ENCODE assay signal across 8 cellular contexts in genomic region chr1:166974647-166975345, GRCh38. TPM values are rescaled to one million over a fixed set of nuclear protein-coding genes. Genes with fewer than 3 reads are reported as not detected.
DNase-seq lines count a peak whose midpoint lies in the region; ATAC-seq and TF ChIP-seq lines count a peak whose summit lies in the region.

No MANE protein-coding gene starts in this region.

- no peaks in the 10 kb centered on the region; the same call in 1 of the 2 replicates for H3F3A ChIP-seq in GM23338 (replicated peaks; ENCODE audit: low read depth)

- TF ChIP-seq CTCF in GM23338 (conservative IDR thresholded peaks at IDR 0.05; ENCODE audit: low read depth in 2 of 2) (no peak), activated B cell treated with CpG ODN at 0.5 μM for 24 hours (IDR thresholded peaks at IDR 0.05) (no peak), endothelial cell (IDR thresholded peaks at IDR 0.05; ENCODE audit: unreplicated experiment) (no peak), RWPE1 (conservative IDR thresholded peaks at IDR 0.05; ENCODE audit: low read depth) (no peak)

- no peak overlapping the region for H3K9ac ChIP-seq in trophoblast cell (ENCODE audit: low read length)

- H3K27me3 Mint-ChIP-seq in GM23338 (ENCODE audit: insufficient read depth, low read depth, poor library complexity): peaks cover 52% of the 10 kb centered on the region
- H3K27me3 Mint-ChIP-seq in activated B cell treated with CpG ODN at 0.5 μM for 24 hours: peaks cover 42% of the 10 kb centered on the region
- peaks cover 23% of the 10 kb centered on the region for H3K27me3 Mint-ChIP-seq in endothelial cell (ENCODE audit: unreplicated experiment)

- POLR2A ChIA-PET in activated B cell treated with CpG ODN at 0.5 μM for 24 hours (lab: Charles Lee): interaction anchor here (0.5 to 0.7 kb wide), 4 partner anchors 8 to 99 kb away, joined by 3 to 5 read pairs (median 4); partner anchors contain the start of gene TADA1
- POLR2A ChIA-PET in RWPE1 (lab: Yijun Ruan, JAX; ENCODE audit: low non-redundant PET): no interaction called here

- H3K27ac Mint-ChIP-seq in GM23338 (no peak overlapping the region), activated B cell treated with CpG ODN at 0.5 μM for 24 hours (peak overlapping the region; percentile 13), endothelial cell (ENCODE audit: unreplicated experiment) (no peak overlapping the region)

- ATAC-seq in GM23338 (no peak), activated B cell treated with CpG ODN at 0.5 μM for 24 hours (ENCODE audit: low read depth) (no peak), HG02798 (IDR thresholded peaks at IDR 0.05; ENCODE audit: poor library complexity, unreplicated experiment) (no peak)

- CTCF ChIA-PET in activated B cell treated with CpG ODN at 0.5 μM for 24 hours (lab: Charles Lee) (interaction anchor here (1.0 to 2.3 kb wide), 4 partner anchors 63 to 84 kb away, joined by 3 to 6 read pairs (median 5); no protein-coding TSS in a partner anchor), RWPE1 (lab: Yijun Ruan, JAX) (interaction anchor here (0.7 to 1.0 kb wide), 3 partner anchors 31 to 100 kb away, joined by 3 to 4 read pairs (median 3); no protein-coding TSS in a partner anchor)

- in situ Hi-C loops in ACHN (cut with HindIII; ENCODE audit: low pct_ligation_motif_present, low pct_unique_long_range_greater_than_20kb, low sequenced_read_pairs): no loop called here

- no peaks in the 10 kb centered on the region for H3K79me2 ChIP-seq in GM23338 (replicated peaks; ENCODE audit: insufficient read depth)
- H3K79me2 ChIP-seq in trophoblast cell (ENCODE audit: control insufficient read depth, insufficient read depth, low read length, poor library complexity): peaks cover 3% of the 10 kb centered on the region

- no peak overlapping the region for H3K4ac ChIP-seq in trophoblast cell (ENCODE audit: low read depth, low read length)

- peaks cover 25% of the 10 kb centered on the region for H3K4me1 Mint-ChIP-seq in GM23338
- H3K4me1 Mint-ChIP-seq in activated B cell treated with CpG ODN at 0.5 μM for 24 hours: peaks cover 15% of the 10 kb centered on the region
- H3K4me1 Mint-ChIP-seq in endothelial cell (ENCODE audit: unreplicated experiment): peaks cover 20% of the 10 kb centered on the region

- H3K27ac ChIP-seq in GM23338 (ENCODE audit: low read depth) (no peak overlapping the region), trophoblast cell (ENCODE audit: low read depth, low read length) (no peak overlapping the region), RWPE1 (no peak overlapping the region)

- H3K14ac ChIP-seq in trophoblast cell (ENCODE audit: low read length): no peak overlapping the region

- no peak overlapping the region for H4K91ac ChIP-seq in trophoblast cell (ENCODE audit: low read depth, low read length)

- H3K9me3 ChIP-seq in trophoblast cell (ENCODE audit: insufficient read depth, low read depth, low read length): no peaks in the 10 kb centered on the region

- H3K4me1 ChIP-seq in GM23338 (ENCODE audit: insufficient read depth): peaks cover 27% of the 10 kb centered on the region
- no peaks in the 10 kb centered on the region for H3K4me1 ChIP-seq in trophoblast cell (ENCODE audit: control insufficient read depth in 1 of 2, insufficient read depth in 2 of 2, low read length in 2 of 2)

- H4K20me1 ChIP-seq in GM23338 (replicated peaks; ENCODE audit: insufficient read depth): no peaks in the 10 kb centered on the region

- H2BK120ac ChIP-seq in trophoblast cell (ENCODE audit: insufficient read depth, low read length, poor library complexity): no peak overlapping the region

- no peak overlapping the region for H2BK5ac ChIP-seq in trophoblast cell (ENCODE audit: low read depth, low read length, poor library complexity)

- H2AFZ ChIP-seq in GM23338 (peak overlapping the region; percentile 97), trophoblast cell (ENCODE audit: insufficient read depth, low read length, poor library complexity) (peak overlapping the region; percentile 35)

- peak overlapping the region; percentile 78 for H3K4me3 ChIP-seq in GM23338
- no peak overlapping the region for H3K4me3 ChIP-seq in trophoblast cell (ENCODE audit: low read depth, low read length)

- no CpG with 5 or more reads among the region's 17 CpGs for WGBS in trophoblast cell (ENCODE audit: extremely low coverage, insufficient coverage, insufficient read length)

- intact Hi-C loops in activated B cell treated with CpG ODN at 0.5 μM for 24 hours (cut with micrococcal nuclease): loop anchor here (2.0 to 5.0 kb wide), 4 partner anchors 50 to 83 kb away; no protein-coding TSS in a partner anchor

- H3K36me3 ChIP-seq in GM23338 (ENCODE audit: insufficient read depth) (no peaks in the 10 kb centered on the region), trophoblast cell (ENCODE audit: control insufficient read depth in 1 of 2, insufficient read depth in 2 of 2, low read length in 2 of 2) (no peaks in the 10 kb centered on the region)

- no peak overlapping the region for H2BK12ac ChIP-seq in trophoblast cell (ENCODE audit: low read length)

- no peaks in the 10 kb centered on the region for H3K9me3 Mint-ChIP-seq in GM23338
- H3K9me3 Mint-ChIP-seq in activated B cell treated with CpG ODN at 0.5 μM for 24 hours: no peaks in the 10 kb centered on the region
- H3K9me3 Mint-ChIP-seq in endothelial cell (ENCODE audit: unreplicated experiment): no peaks in the 10 kb centered on the region

- DNase-seq in ACHN (peak; percentile 21), GM23338 (ENCODE audit: low spot score) (no peak), activated B cell treated with CpG ODN at 0.5 μM for 24 hours (no peak), endothelial cell (ENCODE audit: low spot score) (no peak), trophoblast cell (no peak), RWPE1 (ENCODE audit: low spot score) (no peak), 8988T (no peak)

- no peaks in the 10 kb centered on the region; the same call in 2 of the 3 replicates for H3K36me3 Mint-ChIP-seq in GM23338 (ENCODE audit: low read depth)
- H3K36me3 Mint-ChIP-seq in activated B cell treated with CpG ODN at 0.5 μM for 24 hours (ENCODE audit: low read depth): no peaks in the 10 kb centered on the region
- H3K36me3 Mint-ChIP-seq in endothelial cell (ENCODE audit: low read depth, unreplicated experiment): no peaks in the 10 kb centered on the region

- H2AK5ac ChIP-seq in trophoblast cell (ENCODE audit: low read length): no peak overlapping the region

- no peak overlapping the region for H4K8ac ChIP-seq in trophoblast cell (ENCODE audit: low read depth, low read length)

- H3K18ac ChIP-seq in trophoblast cell (ENCODE audit: low read length): no peak overlapping the region

- no peaks in the 10 kb centered on the region for H3K9me2 ChIP-seq in GM23338 (ENCODE audit: insufficient read depth)

- H3K79me1 ChIP-seq in trophoblast cell (ENCODE audit: low read length): peaks cover 3% of the 10 kb centered on the region

- peaks cover 77% of the 10 kb centered on the region for H3K27me3 ChIP-seq in GM23338 (ENCODE audit: insufficient read depth)
- H3K27me3 ChIP-seq in trophoblast cell (ENCODE audit: insufficient read depth, low read length): peaks cover 40% of the 10 kb centered on the region

- H3K4me2 ChIP-seq in GM23338 (peak overlapping the region; percentile 96), trophoblast cell (ENCODE audit: low read length) (peak overlapping the region; percentile 98)

- H3K4me3 Mint-ChIP-seq in GM23338 (peak overlapping the region; percentile 81), activated B cell treated with CpG ODN at 0.5 μM for 24 hours (peak overlapping the region; percentile 77), endothelial cell (ENCODE audit: unreplicated experiment) (peak overlapping the region; percentile 91)

- no peak overlapping the region for H4K12ac ChIP-seq in trophoblast cell (ENCODE audit: low read depth, low read length)

- no peak overlapping the region for H3K23ac ChIP-seq in trophoblast cell (ENCODE audit: low read length)

TF ChIP-seq in GM23338, 12 proteins besides CTCF, POLR2A, EP300 and RAD21:
- TF ChIP-seq STAT1 (IDR thresholded peaks at IDR 0.05; ENCODE audit: unreplicated experiment) (no peak), EZH2 (IDR thresholded peaks at IDR 0.05; ENCODE audit: low read depth, unreplicated experiment) (peak; percentile 80), NANOG (IDR thresholded peaks at IDR 0.05; ENCODE audit: borderline replicate concordance) (no peak), JUNB (IDR thresholded peaks at IDR 0.05; ENCODE audit: unreplicated experiment) (no peak), POLR2AphosphoS5 (IDR thresholded peaks at IDR 0.05; ENCODE audit: low read depth) (no peak)

RNA-seq across cellular contexts. Expression of gene ILDR2, which starts 0.5 kb away (rescaled TPM):
- 1.0 and 2.4 TPM in 2 replicates for total RNA-seq in GM23338 (2014; rRNA removed; shearing (Covaris generic))
- 0.12 and 0.27 TPM in 2 replicates for polyA plus RNA-seq in GM23338 (2016; fragmentation: Nextera tagmentation; extraction: Ambion mirVana)
- total RNA-seq in activated B cell treated with CpG ODN at 0.5 μM for 24 hours (1.00 and 1.2 TPM in 2 replicates), endothelial cell (ENCODE audit: unreplicated experiment) (1.2 TPM)
- 0.32 and 0.38 TPM in 2 replicates for polyA plus RNA-seq in trophoblast cell (2013)

RNA-seq across cellular contexts. Expression of gene MAEL, which starts 14.3 kb away (rescaled TPM):
- 0.35 and 0.76 TPM in 2 replicates for total RNA-seq in GM23338 (2014; rRNA removed; shearing (Covaris generic))
- 0.66 and 0.95 TPM in 2 replicates for polyA plus RNA-seq in GM23338 (2016; fragmentation: Nextera tagmentation; extraction: Ambion mirVana)
- total RNA-seq in activated B cell treated with CpG ODN at 0.5 μM for 24 hours (not detected in 2 replicates), endothelial cell (ENCODE audit: unreplicated experiment) (not detected)
- 0.03 TPM in 1 of 2 replicates, not detected in the other for polyA plus RNA-seq in trophoblast cell (2013)
